In genomic region chr10:101284171-101285092, GRCh38 we compare ENCODE assay signal across 13 cellular contexts. TPM values are rescaled to one million over a fixed set of nuclear protein-coding genes. Genes with fewer than 3 reads are reported as not detected.
DNase-seq lines count a peak whose midpoint lies in the region; ATAC-seq lines count a peak whose summit lies in the region.
"Had no signal": no experiment of that assay in that cellular context is flagged by ENCODE, and none has a peak within 500 bp of the region (broad histone marks: within the 10 kb centered on the region; RNA-seq: fewer than 3 reads in every experiment).

No MANE protein-coding gene starts in this region.

- no peaks in the 10 kb centered on the region for H3K9me3 ChIP-seq in NT2/D1 (ENCODE audit: insufficient read depth, low read length)

- CTCF ChIA-PET in activated CD8-positive, alpha-beta memory T cell treated with anti-CD3 and anti-CD28 coated beads, Interleukin-2, amount 10 ng/mL, durations not matched to agents 7 days and 5 days (lab: Charles Lee), result interaction anchor here (1.0 to 1.1 kb wide), 2 partner anchors 71 to 130 kb away, joined by 3 to 6 read pairs; no protein-coding TSS in a partner anchor

- no peaks in the 10 kb centered on the region for H3K9me3 Mint-ChIP-seq in activated CD8-positive, alpha-beta memory T cell treated with anti-CD3 and anti-CD28 coated beads, Interleukin-2, amount 10 ng/mL, durations not matched to agents 7 days and 5 days (ENCODE audit: low read depth)
- no peaks in the 10 kb centered on the region for H3K9me3 Mint-ChIP-seq in stimulated activated effector memory CD8-positive, alpha-beta T cell treated with anti-CD3 and anti-CD28 coated beads, Interleukin-12 subunit alpha, Interleukin-12 subunit beta, amount 100 ng/mL, for 72 hours

- ATAC-seq in activated CD8-positive, alpha-beta memory T cell treated with anti-CD3 and anti-CD28 coated beads, Interleukin-2, amount 10 ng/mL, durations not matched to agents 7 days and 5 days, result peak; percentile 27
- no peak for ATAC-seq in stimulated activated effector memory CD8-positive, alpha-beta T cell treated with anti-CD3 and anti-CD28 coated beads, Interleukin-12 subunit alpha, Interleukin-12 subunit beta, amount 100 ng/mL, for 72 hours
- ATAC-seq in HG02884 (IDR thresholded peaks at IDR 0.05; ENCODE audit: unreplicated experiment) (no peak), GM18870 (IDR thresholded peaks at IDR 0.05; ENCODE audit: unreplicated experiment) (no peak)

- no peak overlapping the region for H3K4me3 Mint-ChIP-seq in activated CD8-positive, alpha-beta memory T cell treated with anti-CD3 and anti-CD28 coated beads, Interleukin-2, amount 10 ng/mL, durations not matched to agents 7 days and 5 days
- peak overlapping the region; percentile 16 for H3K4me3 Mint-ChIP-seq in stimulated activated effector memory CD8-positive, alpha-beta T cell treated with anti-CD3 and anti-CD28 coated beads, Interleukin-12 subunit alpha, Interleukin-12 subunit beta, amount 100 ng/mL, for 72 hours

- H3K36me3 ChIP-seq in NT2/D1 (ENCODE audit: insufficient read depth, insufficient read length, low read length), result no peaks in the 10 kb centered on the region

- no peak for DNase-seq in activated CD8-positive, alpha-beta memory T cell treated with anti-CD3 and anti-CD28 coated beads, Interleukin-2, amount 10 ng/mL, durations not matched to agents 7 days and 5 days
- no peak for DNase-seq in activated CD8-positive, alpha-beta memory T cell treated with anti-CD3 and anti-CD28 coated beads, Interleukin-2, amount 50 U/mL, for 4 hours
- DNase-seq in NT2/D1 (ENCODE audit: low read depth, low spot score), result no peak
- DNase-seq in islet precursor cell, result peak; percentile 53
- no peak for DNase-seq in stimulated activated effector memory CD8-positive, alpha-beta T cell treated with anti-CD3 and anti-CD28 coated beads, Interleukin-12 subunit alpha, Interleukin-12 subunit beta, amount 100 ng/mL, for 72 hours (ENCODE audit: low spot score in 2 of 2)
- DNase-seq in stimulated activated CD4-positive, alpha-beta T cell treated with anti-CD3 and anti-CD28 coated beads, Interleukin-4, amount 100 ng/mL, for 4 hours, result no peak
- DNase-seq: NCI-H146; stimulated activated CD4-positive, alpha-beta T cell treated with anti-CD3 and anti-CD28 coated beads, Interleukin-1b, Interleukin-23, amount 100 ng/mL, for 48 hours; T-helper 2 cell had no signal

- peaks cover 75% of the 10 kb centered on the region for H3K27me3 Mint-ChIP-seq in activated CD8-positive, alpha-beta memory T cell treated with anti-CD3 and anti-CD28 coated beads, Interleukin-2, amount 10 ng/mL, durations not matched to agents 7 days and 5 days

- H3K27ac Mint-ChIP-seq in activated CD8-positive, alpha-beta memory T cell treated with anti-CD3 and anti-CD28 coated beads, Interleukin-2, amount 10 ng/mL, durations not matched to agents 7 days and 5 days, result no peak overlapping the region
- H3K27ac Mint-ChIP-seq in stimulated activated effector memory CD8-positive, alpha-beta T cell treated with anti-CD3 and anti-CD28 coated beads, Interleukin-12 subunit alpha, Interleukin-12 subunit beta, amount 100 ng/mL, for 72 hours, result no peak overlapping the region

- H3K27me3 ChIP-seq in NT2/D1 (ENCODE audit: insufficient read depth, insufficient read length), result peaks cover 41% of the 10 kb centered on the region

- peak overlapping the region; percentile 62 for H3K9ac ChIP-seq in NT2/D1 (ENCODE audit: insufficient read length, low read depth)

- peaks cover 19% of the 10 kb centered on the region for H3K4me1 ChIP-seq in NT2/D1 (ENCODE audit: insufficient read depth, insufficient read length)

- H3K4me1 Mint-ChIP-seq in activated CD8-positive, alpha-beta memory T cell treated with anti-CD3 and anti-CD28 coated beads, Interleukin-2, amount 10 ng/mL, durations not matched to agents 7 days and 5 days, result peaks cover 2% of the 10 kb centered on the region
- peaks cover 27% of the 10 kb centered on the region for H3K4me1 Mint-ChIP-seq in stimulated activated effector memory CD8-positive, alpha-beta T cell treated with anti-CD3 and anti-CD28 coated beads, Interleukin-12 subunit alpha, Interleukin-12 subunit beta, amount 100 ng/mL, for 72 hours

- peak overlapping the region; percentile 44 for H3K4me3 ChIP-seq in NT2/D1 (ENCODE audit: insufficient read length, low read depth)

- no peaks in the 10 kb centered on the region for H3K36me3 Mint-ChIP-seq in activated CD8-positive, alpha-beta memory T cell treated with anti-CD3 and anti-CD28 coated beads, Interleukin-2, amount 10 ng/mL, durations not matched to agents 7 days and 5 days
- H3K36me3 Mint-ChIP-seq in stimulated activated effector memory CD8-positive, alpha-beta T cell treated with anti-CD3 and anti-CD28 coated beads, Interleukin-12 subunit alpha, Interleukin-12 subunit beta, amount 100 ng/mL, for 72 hours, result no peaks in the 10 kb centered on the region

RNA-seq across cellular contexts. Expression of gene LBX1, which starts 55.2 kb away (rescaled TPM):
- total RNA-seq in activated CD8-positive, alpha-beta memory T cell treated with anti-CD3 and anti-CD28 coated beads, Interleukin-2, amount 10 ng/mL, durations not matched to agents 7 days and 5 days, result not detected
- total RNA-seq: epithelial cell of proximal tubule, OCI-LY7 had no signal
